Comparison of ENCODE assay signal across 1 cellular context in genomic region chr10:688287-688620, GRCh38.
TF ChIP-seq lines count a peak whose summit lies in the region.

No MANE protein-coding gene starts in this region.

TF ChIP-seq in GM23338, 12 proteins besides CTCF, POLR2A, EP300 and RAD21 (continued from another document):
- TF ChIP-seq REST (IDR thresholded peaks at IDR 0.05; ENCODE audit: unreplicated experiment) (no peak), ZNF114 (CRISPR knock-in tag; IDR thresholded peaks at IDR 0.05) (no peak), EZH2 (IDR thresholded peaks at IDR 0.05; ENCODE audit: low read depth, unreplicated experiment) (no peak), JUNB (IDR thresholded peaks at IDR 0.05; ENCODE audit: unreplicated experiment) (no peak), CREB1 (CRISPR knock-in tag; IDR thresholded peaks at IDR 0.05; ENCODE audit: low read depth) (no peak), POLR2AphosphoS5 (IDR thresholded peaks at IDR 0.05; ENCODE audit: low read depth) (no peak)
